ENCODE assay signal across 8 cellular contexts in the genomic region with DNA sequence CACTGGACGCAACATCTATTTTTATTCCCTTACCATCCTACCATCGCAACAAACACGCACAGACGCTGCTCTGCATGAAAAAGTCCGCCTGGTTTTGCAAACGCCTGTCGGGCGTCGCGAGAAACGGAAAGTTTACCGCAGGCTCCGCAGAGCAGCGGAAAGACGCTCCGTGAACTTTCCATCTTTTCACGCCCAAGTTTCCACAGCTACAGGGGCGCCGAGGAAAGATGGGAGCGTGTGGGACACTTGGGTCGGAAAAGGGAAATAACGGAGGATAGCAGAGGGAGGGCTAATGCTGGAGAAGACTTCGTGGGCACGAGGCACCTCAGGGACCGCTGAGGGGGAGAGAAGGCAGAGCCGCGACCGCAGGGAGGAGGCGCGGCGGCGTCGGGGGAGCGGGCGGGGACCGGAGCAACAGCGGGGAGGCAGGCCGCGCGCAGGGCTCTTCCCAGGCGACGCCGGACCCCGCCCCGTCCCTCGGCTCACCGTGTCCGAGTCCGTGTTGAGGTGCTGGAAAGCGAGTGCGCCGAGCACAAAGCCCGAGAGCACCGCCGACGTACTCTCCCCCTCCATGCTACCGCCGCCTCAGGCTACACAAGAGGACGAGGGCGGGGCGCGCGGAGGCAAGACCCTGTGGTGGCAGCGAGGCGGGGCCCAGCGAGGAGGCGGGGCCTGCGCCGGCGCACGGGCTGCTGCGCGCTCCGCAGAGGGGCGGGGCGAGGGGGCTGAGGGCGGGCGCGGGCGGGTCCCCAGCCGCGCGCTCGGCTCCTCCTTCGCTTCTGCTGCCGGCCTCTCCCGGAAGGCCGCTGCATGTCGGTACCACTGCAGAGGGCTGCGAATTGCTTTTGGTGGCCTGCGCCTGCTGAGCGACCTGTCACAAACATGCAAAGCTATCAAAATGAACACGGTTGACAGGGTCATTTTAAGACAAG. TPM values are rescaled to one million over a fixed set of nuclear protein-coding genes. Genes with fewer than 3 reads are reported as not detected.
DNase-seq lines count a peak whose midpoint lies in the region; ATAC-seq and TF ChIP-seq lines count a peak whose summit lies in the region.

Gene ABRAXAS1 (minus strand): TSS at position 601 of the 932 bp plus-strand sequence. CDS start 28 bp downstream, at position 573.

- H3K4me1 ChIP-seq in psoas muscle (peaks cover 13% of the 10 kb centered on the region), urinary bladder (ENCODE audit: insufficient read depth) (no peaks in the 10 kb centered on the region)

- H3K9me3 ChIP-seq in psoas muscle, result no peaks in the 10 kb centered on the region

- no peaks in the 10 kb centered on the region for H3K27me3 Mint-ChIP-seq in T-helper 1 cell treated with Interleukin-12 subunit alpha and Interleukin-12 subunit beta and Interleukin-4 antibody, amounts not matched to agents 30 μg/mL and 1 μg/mL, for 36 hours (ENCODE audit: low read depth)

- no peaks in the 10 kb centered on the region for H3K27me3 ChIP-seq in psoas muscle (ENCODE audit: insufficient read depth in 3 of 3, low read length in 2 of 3)

- intact Hi-C loops in left ventricle myocardium superior (cut with micrococcal nuclease), result no loop called here
- intact Hi-C loops in psoas muscle (cut with DNase I), result no loop called here

- no peaks in the 10 kb centered on the region for H3K9me3 Mint-ChIP-seq in T-helper 1 cell treated with Interleukin-12 subunit alpha and Interleukin-12 subunit beta and Interleukin-4 antibody, amounts not matched to agents 30 μg/mL and 1 μg/mL, for 36 hours

- peak within 1 kb of the TSS; percentile 99 for H3K4me3 Mint-ChIP-seq in T-helper 1 cell treated with Interleukin-12 subunit alpha and Interleukin-12 subunit beta and Interleukin-4 antibody, amounts not matched to agents 30 μg/mL and 1 μg/mL, for 36 hours

- H3K27ac ChIP-seq in angular gyrus (ENCODE audit: low read depth, low read length) (peak within 1 kb of the TSS; percentile 91), psoas muscle (peak within 1 kb of the TSS; percentile 96), urinary bladder (ENCODE audit: low read depth) (peak within 1 kb of the TSS; percentile 88)

- peaks cover under 1% of the 10 kb centered on the region for H3K36me3 Mint-ChIP-seq in T-helper 1 cell treated with Interleukin-12 subunit alpha and Interleukin-12 subunit beta and Interleukin-4 antibody, amounts not matched to agents 30 μg/mL and 1 μg/mL, for 36 hours (ENCODE audit: low read depth)

- peak; percentile 63 for DNase-seq in NCI-H1694 (lab: John Stamatoyannopoulos, UW)
- DNase-seq in left ventricle myocardium superior, result peak; percentile 97
- DNase-seq in psoas muscle, result peak; percentile 95 to 96

- peaks cover 13% of the 10 kb centered on the region for H3K4me1 Mint-ChIP-seq in T-helper 1 cell treated with Interleukin-12 subunit alpha and Interleukin-12 subunit beta and Interleukin-4 antibody, amounts not matched to agents 30 μg/mL and 1 μg/mL, for 36 hours (ENCODE audit: low read depth)

- H3K27ac Mint-ChIP-seq in T-helper 1 cell treated with Interleukin-12 subunit alpha and Interleukin-12 subunit beta and Interleukin-4 antibody, amounts not matched to agents 30 μg/mL and 1 μg/mL, for 36 hours, result peak within 1 kb of the TSS; percentile 99

- H3K4me3 ChIP-seq in psoas muscle, result peak within 1 kb of the TSS; percentile 86
- peak within 1 kb of the TSS; percentile 60 for H3K4me3 ChIP-seq in urinary bladder (ENCODE audit: low read depth, low read length)

- TF ChIP-seq CTCF in psoas muscle (IDR thresholded peaks at IDR 0.05), result no peak

- peaks cover 0 to 23% of the 10 kb centered on the region in 2 donors for H3K36me3 ChIP-seq in psoas muscle (ENCODE audit: insufficient read depth in 1 of 2, low read depth in 1 of 2)
- H3K36me3 ChIP-seq in urinary bladder (ENCODE audit: insufficient read depth), result no peaks in the 10 kb centered on the region

- 0% methylated on average over 53 to 93 of the region's 93 CpGs for WGBS in psoas muscle, 3 donors
- WGBS in urinary bladder, result under 1% methylated on average over 93 of the region's 93 CpGs

- ATAC-seq in GM18498 (IDR thresholded peaks at IDR 0.05; ENCODE audit: unreplicated experiment), result peak; percentile 97
- ATAC-seq in HG02885 (IDR thresholded peaks at IDR 0.05; ENCODE audit: poor library complexity, unreplicated experiment), result peak; percentile 96
- peak; percentile 100 for ATAC-seq in left ventricle myocardium superior
- ATAC-seq in psoas muscle, result peak; percentile 98 to 99 (median 99)

RNA-seq across cellular contexts. Expression of gene ABRAXAS1, which starts in this region (rescaled TPM):
- total RNA-seq in left ventricle myocardium superior, result 6.8 TPM
- 10 to 100 TPM; 10.2 to 15.6 (median 13.3) TPM for total RNA-seq in psoas muscle
- polyA plus RNA-seq in psoas muscle, result 1 to 10 TPM; 3.3 to 6.8 (median 6.5) TPM
- total RNA-seq in urinary bladder, result 34.0 TPM
- polyA plus RNA-seq in urinary bladder, result 13.7 TPM

Comparison
In these comparisons a context has a peak if more than half of its experiments do, and no peak if none do; other contexts are left out.
1. Peak in every context shown above with its lines: DNase-seq, ATAC-seq, H3K4me3 ChIP-seq and H3K27ac ChIP-seq.